In genomic region chr13:64912141-64912540, GRCh38 we compare ENCODE assay signal across 21 cellular contexts.
DNase-seq lines count a peak whose midpoint lies in the region; FAIRE-seq and TF ChIP-seq lines count a peak whose summit lies in the region.
"Had no signal": no experiment of that assay in that cellular context is flagged by ENCODE, and none has a peak within 500 bp of the region (broad histone marks: within the 10 kb centered on the region; RNA-seq: fewer than 3 reads in every experiment).

No MANE protein-coding gene starts in this region.

- H3K9me3 Mint-ChIP-seq in MCF 10A (ENCODE audit: unreplicated experiment) (no peaks in the 10 kb centered on the region), astrocyte (ENCODE audit: unreplicated experiment) (peaks cover 6% of the 10 kb centered on the region), immature natural killer cell (peaks cover 5 to 33% (median 12%) of the 10 kb centered on the region in 6 donors)

- peaks cover 0 to 7% of the 10 kb centered on the region in 2 donors for H3K9me3 ChIP-seq in breast epithelium
- no peaks in the 10 kb centered on the region for H3K9me3 ChIP-seq in astrocyte (ENCODE audit: insufficient read depth, low read depth, low read length)
- H3K9me3 ChIP-seq: body of pancreas had no signal

- H3K4me3 ChIP-seq in breast epithelium (no peak overlapping the region), astrocyte (ENCODE audit: insufficient read depth, low read depth, low read length) (no peak overlapping the region)
- H3K4me3 ChIP-seq: body of pancreas, hepatocyte, K562, lung, neural progenitor cell, suprapubic skin had no signal

- no peaks in the 10 kb centered on the region for H3K27me3 Mint-ChIP-seq in MCF 10A (ENCODE audit: insufficient read depth, unreplicated experiment)
- no peaks in the 10 kb centered on the region for H3K27me3 Mint-ChIP-seq in astrocyte (ENCODE audit: low read depth, unreplicated experiment)
- peaks cover 0 to 3% (median 0%) of the 10 kb centered on the region in 3 donors for H3K27me3 Mint-ChIP-seq in immature natural killer cell (ENCODE audit: low read depth in 3 of 3)

- H3K4me3 Mint-ChIP-seq in MCF 10A (ENCODE audit: unreplicated experiment) (no peak overlapping the region), astrocyte (ENCODE audit: unreplicated experiment) (no peak overlapping the region), immature natural killer cell (no peak overlapping the region)
- H3K4me3 Mint-ChIP-seq: activated CD8-positive, alpha-beta T cell treated with anti-CD3 and anti-CD28 coated beads, Interleukin-2, amount 10 ng/mL, durations not matched to agents 7 days and 5 days; endodermal cell; neural progenitor cell had no signal

- no peak for TF ChIP-seq CTCF in MCF 10A (IDR thresholded peaks at IDR 0.05; ENCODE audit: unreplicated experiment)
- TF ChIP-seq CTCF in breast epithelium (IDR thresholded peaks at IDR 0.05) = no peak
- no peak for TF ChIP-seq CTCF in astrocyte (IDR thresholded peaks at IDR 0.05; ENCODE audit: insufficient read depth, low read depth, low read length)

- H3K27ac Mint-ChIP-seq in MCF 10A (ENCODE audit: low read depth, unreplicated experiment) = no peak overlapping the region
- peak overlapping the region; percentile 91 for H3K27ac Mint-ChIP-seq in astrocyte (ENCODE audit: unreplicated experiment)
- no peak overlapping the region for H3K27ac Mint-ChIP-seq in immature natural killer cell
- H3K27ac Mint-ChIP-seq: activated CD8-positive, alpha-beta T cell treated with anti-CD3 and anti-CD28 coated beads, Interleukin-2, amount 10 ng/mL, durations not matched to agents 7 days and 5 days; activated T-helper 2 cell treated with anti-CD3 and anti-CD28 coated beads, Interferon-gamma antibody, Interleukin-2, Interleukin-4, amounts not matched to agents 10 μg/mL and 5 μg/mL and 100 μg/mL, durations not matched to agents 14 hours and 24 hours and 36 hours; endodermal cell; neural progenitor cell had no signal

- CTCF ChIA-PET in MCF 10A (lab: Yijun Ruan, JAX) = interaction anchor here (0.6 kb wide), 2 partner anchors 194 to 513 kb away, joined by 3 read pairs; no protein-coding TSS in a partner anchor

- no TSS peak for BruUV-seq in MCF 10A (replicated peaks; lab: Mats Ljungman, UMichigan)

- no peaks in the 10 kb centered on the region for H3K4me1 ChIP-seq in breast epithelium
- H3K4me1 ChIP-seq in astrocyte (ENCODE audit: insufficient read depth, low read length) = peaks cover 12% of the 10 kb centered on the region
- H3K4me1 ChIP-seq: body of pancreas, neural progenitor cell, suprapubic skin had no signal

- H3K27ac ChIP-seq in breast epithelium (no peak overlapping the region), astrocyte (ENCODE audit: low read depth, low read length) (peak overlapping the region; percentile 47)
- H3K27ac ChIP-seq: 22Rv1, body of pancreas, hepatocyte, neural progenitor cell, suprapubic skin had no signal

- no peak for FAIRE-seq in astrocyte (lab: Jason Lieb, UNC)
- FAIRE-seq: K562, TTC549 had no signal

- H3K4me1 Mint-ChIP-seq in MCF 10A (ENCODE audit: insufficient read depth, unreplicated experiment) (peaks cover 15% of the 10 kb centered on the region), astrocyte (ENCODE audit: low read depth, unreplicated experiment) (peaks cover 38% of the 10 kb centered on the region), immature natural killer cell (no peaks in the 10 kb centered on the region)
- H3K4me1 Mint-ChIP-seq: endodermal cell, neural progenitor cell had no signal

- intact Hi-C loops in MCF 10A (cut with micrococcal nuclease) (no loop called here), breast epithelium (cut with DNase I; ENCODE audit: low total_unique reads) (no loop called here)

- H3K36me3 ChIP-seq in breast epithelium (no peaks in the 10 kb centered on the region), astrocyte (ENCODE audit: insufficient read depth, low read length) (no peaks in the 10 kb centered on the region)
- H3K36me3 ChIP-seq: neural progenitor cell, suprapubic skin had no signal

- POLR2A ChIA-PET in MCF 10A (lab: Yijun Ruan, JAX) = interaction anchor here (0.6 to 0.9 kb wide), 2 partner anchors 21 to 39 kb away, joined by 3 read pairs; no protein-coding TSS in a partner anchor

- TF ChIP-seq POLR2A in breast epithelium (IDR thresholded peaks at IDR 0.05) = no peak

- DNase-seq in MCF 10A (ENCODE audit: unreplicated experiment) (peak; percentile 63), breast epithelium (ENCODE audit: low spot score in 2 of 2) (no peak), astrocyte (ENCODE audit: low read depth) (peak; percentile 84), foreskin melanocyte (peak; percentile 5), NCI-H524 treated with DMSO at 0.1 percent for 48 hours (lab: John Stamatoyannopoulos, UW) (no peak), immature natural killer cell (no peak), NCI-H1105 treated with DMSO at 0.1 percent for 48 hours (lab: John Stamatoyannopoulos, UW) (no peak)
- DNase-seq in activated CD4-positive, alpha-beta T cell treated with anti-CD3 and anti-CD28 coated beads for 4 hours = no peak
- DNase-seq: activated CD8-positive, alpha-beta T cell treated with anti-CD3 and anti-CD28 coated beads, Interleukin-2, amount 10 ng/mL, durations not matched to agents 7 days and 5 days; body of pancreas; Calu3; endodermal cell; NCI-H748 treated with DMSO at 0.1 percent for 48 hours had no signal

- peak overlapping the region; percentile 55 for H3K4me2 ChIP-seq in astrocyte (ENCODE audit: low read length)
- H3K4me2 ChIP-seq: hepatocyte, neural progenitor cell had no signal

- H4K20me1 ChIP-seq in astrocyte (ENCODE audit: insufficient read depth, low read length) = no peaks in the 10 kb centered on the region

- H3K36me3 Mint-ChIP-seq in MCF 10A (ENCODE audit: insufficient read depth, unreplicated experiment) = no peaks in the 10 kb centered on the region
- no peaks in the 10 kb centered on the region for H3K36me3 Mint-ChIP-seq in astrocyte (ENCODE audit: low read depth, unreplicated experiment)
- no peaks in the 10 kb centered on the region for H3K36me3 Mint-ChIP-seq in immature natural killer cell

- H2AFZ ChIP-seq in astrocyte (ENCODE audit: low read depth, low read length) = no peak overlapping the region
- H2AFZ ChIP-seq: hepatocyte, neural progenitor cell had no signal

- H3K79me2 ChIP-seq in astrocyte (ENCODE audit: insufficient read depth, low read length) = no peaks in the 10 kb centered on the region
- H3K79me2 ChIP-seq: hepatocyte had no signal

- H3K27me3 ChIP-seq in breast epithelium (no peaks in the 10 kb centered on the region), astrocyte (ENCODE audit: insufficient read depth, low read length) (no peaks in the 10 kb centered on the region)
- H3K27me3 ChIP-seq: body of pancreas, hepatocyte, neural progenitor cell, suprapubic skin had no signal

- H3K9ac ChIP-seq in astrocyte (ENCODE audit: low read length) = no peak overlapping the region
- H3K9ac ChIP-seq: neural progenitor cell had no signal

Comparison
In these comparisons a context has a peak if more than half of its experiments do, and no peak if none do; other contexts are left out.
1. DNase-seq: peak in MCF 10A (single experiment), astrocyte (single experiment) and foreskin melanocyte (single experiment); none in breast epithelium (0 of 2), activated CD4-positive, alpha-beta T cell treated with anti-CD3 and anti-CD28 coated beads for 4 hours (0 of 2), NCI-H524 treated with DMSO at 0.1 percent for 48 hours (single experiment), immature natural killer cell (0 of 3) and NCI-H1105 treated with DMSO at 0.1 percent for 48 hours (single experiment).